Comparison of ENCODE assay signal across 1 cellular context in the genomic region with DNA sequence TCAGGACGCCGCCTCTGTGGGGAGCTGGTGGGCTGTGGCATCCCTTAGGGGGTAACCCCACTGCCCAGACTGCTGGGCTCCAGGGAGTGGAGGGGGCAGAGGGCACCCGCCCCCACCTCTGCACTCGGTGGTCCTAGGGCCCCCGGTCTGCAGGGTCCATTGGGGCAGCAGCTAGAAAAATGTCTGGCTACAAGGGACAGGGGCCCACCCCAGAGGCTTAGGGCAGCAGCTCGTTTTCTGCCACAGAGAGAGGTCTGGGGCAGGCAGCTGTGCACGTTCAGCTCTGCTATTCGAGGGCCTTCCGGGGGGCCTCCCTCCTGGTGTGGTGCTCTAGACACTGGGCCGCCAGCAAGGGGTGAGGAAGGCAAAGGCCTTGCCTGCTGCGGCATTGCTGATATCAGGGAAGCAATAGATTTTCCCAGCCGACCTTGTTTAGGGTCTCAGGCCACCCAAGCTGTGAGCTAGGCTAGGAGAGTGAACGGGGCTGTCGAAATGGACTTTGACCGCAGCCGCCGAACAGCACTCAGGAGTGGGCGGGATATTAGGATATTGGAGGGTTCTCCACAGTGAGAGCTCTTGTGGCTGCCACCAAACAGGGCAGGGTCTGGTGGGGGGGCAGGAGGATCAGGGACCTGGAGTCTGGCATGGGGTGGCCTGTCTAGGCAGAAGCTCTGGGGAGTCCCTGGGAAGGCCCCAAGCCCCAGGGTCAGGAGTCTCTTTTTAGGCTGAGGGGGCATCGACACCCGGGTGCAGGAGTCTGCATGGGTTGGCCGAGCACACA.
A peak's percentile ranks its signal among the peaks of the same experiment; 100 is the strongest.
TF ChIP-seq lines count a peak whose summit lies in the region.

No MANE protein-coding gene starts in this region.

TF ChIP-seq in HepG2, 621 proteins besides CTCF, POLR2A, EP300 and RAD21 (continued from another document and continues in another):
- TF ChIP-seq, protein P1, sequence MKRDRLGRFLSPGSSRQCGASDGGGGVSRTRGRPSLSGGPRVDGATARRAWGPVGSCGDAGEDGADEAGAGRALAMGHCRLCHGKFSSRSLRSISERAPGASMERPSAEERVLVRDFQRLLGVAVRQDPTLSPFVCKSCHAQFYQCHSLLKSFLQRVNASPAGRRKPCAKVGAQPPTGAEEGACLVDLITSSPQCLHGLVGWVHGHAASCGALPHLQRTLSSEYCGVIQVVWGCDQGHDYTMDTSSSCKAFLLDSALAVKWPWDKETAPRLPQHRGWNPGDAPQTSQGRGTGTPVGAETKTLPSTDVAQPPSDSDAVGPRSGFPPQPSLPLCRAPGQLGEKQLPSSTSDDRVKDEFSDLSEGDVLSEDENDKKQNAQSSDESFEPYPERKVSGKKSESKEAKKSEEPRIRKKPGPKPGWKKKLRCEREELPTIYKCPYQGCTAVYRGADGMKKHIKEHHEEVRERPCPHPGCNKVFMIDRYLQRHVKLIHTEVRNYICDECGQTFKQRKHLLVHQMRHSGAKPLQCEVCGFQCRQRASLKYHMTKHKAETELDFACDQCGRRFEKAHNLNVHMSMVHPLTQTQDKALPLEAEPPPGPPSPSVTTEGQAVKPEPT (CRISPR knock-in tag; IDR thresholded peaks at IDR 0.05; ENCODE audit: low read depth): 0 out of 2 replicates have a peak, but pooled peaks have one; percentile 25
- TF ChIP-seq ZNF264 (CRISPR knock-in tag; IDR thresholded peaks at IDR 0.05) (peak; percentile 75), ZNF432 (CRISPR knock-in tag; IDR thresholded peaks at IDR 0.05; ENCODE audit: borderline replicate concordance) (peak; percentile 51; the same call in 1 of the 2 replicates), HMG20A (CRISPR knock-in tag; IDR thresholded peaks at IDR 0.05; ENCODE audit: borderline replicate concordance) (no peak), HNF4A (CRISPR knock-in tag; IDR thresholded peaks at IDR 0.05) (peak; percentile 95), ZNF501 (CRISPR knock-in tag; IDR thresholded peaks at IDR 0.05) (peak; percentile 64; the same call in 1 of the 2 replicates), ZBTB38 (CRISPR knock-in tag; IDR thresholded peaks at IDR 0.05) (peak; percentile 31; the same call in 1 of the 2 replicates), SP5 (CRISPR knock-in tag; IDR thresholded peaks at IDR 0.05; ENCODE audit: borderline replicate concordance, low read depth) (peak; percentile 76), ZNF567 (CRISPR knock-in tag; IDR thresholded peaks at IDR 0.05; ENCODE audit: borderline replicate concordance) (no peak), ZNF547 (CRISPR knock-in tag; IDR thresholded peaks at IDR 0.05) (0 out of 2 replicates have a peak, but pooled peaks have one; percentile 21), MAZ (IDR thresholded peaks at IDR 0.05; ENCODE audit: borderline replicate concordance, low read depth, low read length) (no peak), MAZ (CRISPR knock-in tag; IDR thresholded peaks at IDR 0.05; ENCODE audit: low read depth) (peak; percentile 24; the same call in 1 of the 2 replicates), TOPORS (CRISPR knock-in tag; IDR thresholded peaks at IDR 0.05) (peak; percentile 59; the same call in 1 of the 2 replicates), ZNF44 (CRISPR knock-in tag; IDR thresholded peaks at IDR 0.05) (0 out of 2 replicates have a peak, but pooled peaks have one; percentile 49), ZNF776 (CRISPR knock-in tag; IDR thresholded peaks at IDR 0.05) (peak; percentile 47; the same call in 1 of the 2 replicates), ZNF232 (CRISPR knock-in tag; IDR thresholded peaks at IDR 0.05; ENCODE audit: borderline replicate concordance) (peak; percentile 74; the same call in 1 of the 2 replicates), HDAC1 (CRISPR knock-in tag; IDR thresholded peaks at IDR 0.05) (peak; percentile 51), TBL1XR1 (IDR thresholded peaks at IDR 0.05; ENCODE audit: borderline replicate concordance, low read length, partially characterized antibody) (no peak), ZNF510 (CRISPR knock-in tag; IDR thresholded peaks at IDR 0.05; ENCODE audit: low read depth) (no peak), DPF2 (CRISPR knock-in tag; IDR thresholded peaks at IDR 0.05; ENCODE audit: borderline replicate concordance, low read depth) (0 out of 2 replicates have a peak, but pooled peaks have one; percentile 13), TEAD3 (CRISPR knock-in tag; optimal IDR thresholded peaks at IDR 0.05; ENCODE audit: borderline replicate concordance) (no peak)
- TF ChIP-seq, protein P2, sequence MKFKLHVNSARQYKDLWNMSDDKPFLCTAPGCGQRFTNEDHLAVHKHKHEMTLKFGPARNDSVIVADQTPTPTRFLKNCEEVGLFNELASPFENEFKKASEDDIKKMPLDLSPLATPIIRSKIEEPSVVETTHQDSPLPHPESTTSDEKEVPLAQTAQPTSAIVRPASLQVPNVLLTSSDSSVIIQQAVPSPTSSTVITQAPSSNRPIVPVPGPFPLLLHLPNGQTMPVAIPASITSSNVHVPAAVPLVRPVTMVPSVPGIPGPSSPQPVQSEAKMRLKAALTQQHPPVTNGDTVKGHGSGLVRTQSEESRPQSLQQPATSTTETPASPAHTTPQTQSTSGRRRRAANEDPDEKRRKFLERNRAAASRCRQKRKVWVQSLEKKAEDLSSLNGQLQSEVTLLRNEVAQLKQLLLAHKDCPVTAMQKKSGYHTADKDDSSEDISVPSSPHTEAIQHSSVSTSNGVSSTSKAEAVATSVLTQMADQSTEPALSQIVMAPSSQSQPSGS (CRISPR knock-in tag; IDR thresholded peaks at IDR 0.05): no peak
- TF ChIP-seq, protein P3, sequence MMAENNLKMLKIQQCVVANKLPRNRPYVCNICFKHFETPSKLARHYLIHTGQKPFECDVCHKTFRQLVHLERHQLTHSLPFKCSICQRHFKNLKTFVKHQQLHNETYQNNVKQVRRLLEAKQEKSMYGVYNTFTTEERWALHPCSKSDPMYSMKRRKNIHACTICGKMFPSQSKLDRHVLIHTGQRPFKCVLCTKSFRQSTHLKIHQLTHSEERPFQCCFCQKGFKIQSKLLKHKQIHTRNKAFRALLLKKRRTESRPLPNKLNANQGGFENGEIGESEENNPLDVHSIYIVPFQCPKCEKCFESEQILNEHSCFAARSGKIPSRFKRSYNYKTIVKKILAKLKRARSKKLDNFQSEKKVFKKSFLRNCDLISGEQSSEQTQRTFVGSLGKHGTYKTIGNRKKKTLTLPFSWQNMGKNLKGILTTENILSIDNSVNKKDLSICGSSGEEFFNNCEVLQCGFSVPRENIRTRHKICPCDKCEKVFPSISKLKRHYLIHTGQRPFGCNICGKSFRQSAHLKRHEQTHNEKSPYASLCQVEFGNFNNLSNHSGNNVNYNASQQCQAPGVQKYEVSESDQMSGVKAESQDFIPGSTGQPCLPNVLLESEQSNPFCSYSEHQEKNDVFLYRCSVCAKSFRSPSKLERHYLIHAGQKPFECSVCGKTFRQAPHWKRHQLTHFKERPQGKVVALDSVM (CRISPR knock-in tag; IDR thresholded peaks at IDR 0.05): 0 out of 2 replicates have a peak, but pooled peaks have one; percentile 26
- TF ChIP-seq, protein P4, sequence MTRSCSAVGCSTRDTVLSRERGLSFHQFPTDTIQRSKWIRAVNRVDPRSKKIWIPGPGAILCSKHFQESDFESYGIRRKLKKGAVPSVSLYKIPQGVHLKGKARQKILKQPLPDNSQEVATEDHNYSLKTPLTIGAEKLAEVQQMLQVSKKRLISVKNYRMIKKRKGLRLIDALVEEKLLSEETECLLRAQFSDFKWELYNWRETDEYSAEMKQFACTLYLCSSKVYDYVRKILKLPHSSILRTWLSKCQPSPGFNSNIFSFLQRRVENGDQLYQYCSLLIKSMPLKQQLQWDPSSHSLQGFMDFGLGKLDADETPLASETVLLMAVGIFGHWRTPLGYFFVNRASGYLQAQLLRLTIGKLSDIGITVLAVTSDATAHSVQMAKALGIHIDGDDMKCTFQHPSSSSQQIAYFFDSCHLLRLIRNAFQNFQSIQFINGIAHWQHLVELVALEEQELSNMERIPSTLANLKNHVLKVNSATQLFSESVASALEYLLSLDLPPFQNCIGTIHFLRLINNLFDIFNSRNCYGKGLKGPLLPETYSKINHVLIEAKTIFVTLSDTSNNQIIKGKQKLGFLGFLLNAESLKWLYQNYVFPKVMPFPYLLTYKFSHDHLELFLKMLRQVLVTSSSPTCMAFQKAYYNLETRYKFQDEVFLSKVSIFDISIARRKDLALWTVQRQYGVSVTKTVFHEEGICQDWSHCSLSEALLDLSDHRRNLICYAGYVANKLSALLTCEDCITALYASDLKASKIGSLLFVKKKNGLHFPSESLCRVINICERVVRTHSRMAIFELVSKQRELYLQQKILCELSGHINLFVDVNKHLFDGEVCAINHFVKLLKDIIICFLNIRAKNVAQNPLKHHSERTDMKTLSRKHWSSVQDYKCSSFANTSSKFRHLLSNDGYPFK (CRISPR knock-in tag; IDR thresholded peaks at IDR 0.05; ENCODE audit: borderline replicate concordance): peak; percentile 24; the same call in 1 of the 2 replicates
- TF ChIP-seq, protein P5, sequence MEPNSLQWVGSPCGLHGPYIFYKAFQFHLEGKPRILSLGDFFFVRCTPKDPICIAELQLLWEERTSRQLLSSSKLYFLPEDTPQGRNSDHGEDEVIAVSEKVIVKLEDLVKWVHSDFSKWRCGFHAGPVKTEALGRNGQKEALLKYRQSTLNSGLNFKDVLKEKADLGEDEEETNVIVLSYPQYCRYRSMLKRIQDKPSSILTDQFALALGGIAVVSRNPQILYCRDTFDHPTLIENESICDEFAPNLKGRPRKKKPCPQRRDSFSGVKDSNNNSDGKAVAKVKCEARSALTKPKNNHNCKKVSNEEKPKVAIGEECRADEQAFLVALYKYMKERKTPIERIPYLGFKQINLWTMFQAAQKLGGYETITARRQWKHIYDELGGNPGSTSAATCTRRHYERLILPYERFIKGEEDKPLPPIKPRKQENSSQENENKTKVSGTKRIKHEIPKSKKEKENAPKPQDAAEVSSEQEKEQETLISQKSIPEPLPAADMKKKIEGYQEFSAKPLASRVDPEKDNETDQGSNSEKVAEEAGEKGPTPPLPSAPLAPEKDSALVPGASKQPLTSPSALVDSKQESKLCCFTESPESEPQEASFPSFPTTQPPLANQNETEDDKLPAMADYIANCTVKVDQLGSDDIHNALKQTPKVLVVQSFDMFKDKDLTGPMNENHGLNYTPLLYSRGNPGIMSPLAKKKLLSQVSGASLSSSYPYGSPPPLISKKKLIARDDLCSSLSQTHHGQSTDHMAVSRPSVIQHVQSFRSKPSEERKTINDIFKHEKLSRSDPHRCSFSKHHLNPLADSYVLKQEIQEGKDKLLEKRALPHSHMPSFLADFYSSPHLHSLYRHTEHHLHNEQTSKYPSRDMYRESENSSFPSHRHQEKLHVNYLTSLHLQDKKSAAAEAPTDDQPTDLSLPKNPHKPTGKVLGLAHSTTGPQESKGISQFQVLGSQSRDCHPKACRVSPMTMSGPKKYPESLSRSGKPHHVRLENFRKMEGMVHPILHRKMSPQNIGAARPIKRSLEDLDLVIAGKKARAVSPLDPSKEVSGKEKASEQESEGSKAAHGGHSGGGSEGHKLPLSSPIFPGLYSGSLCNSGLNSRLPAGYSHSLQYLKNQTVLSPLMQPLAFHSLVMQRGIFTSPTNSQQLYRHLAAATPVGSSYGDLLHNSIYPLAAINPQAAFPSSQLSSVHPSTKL (CRISPR knock-in tag; IDR thresholded peaks at IDR 0.05): peak; percentile 26; the same call in 1 of the 2 replicates
- TF ChIP-seq, protein P6, sequence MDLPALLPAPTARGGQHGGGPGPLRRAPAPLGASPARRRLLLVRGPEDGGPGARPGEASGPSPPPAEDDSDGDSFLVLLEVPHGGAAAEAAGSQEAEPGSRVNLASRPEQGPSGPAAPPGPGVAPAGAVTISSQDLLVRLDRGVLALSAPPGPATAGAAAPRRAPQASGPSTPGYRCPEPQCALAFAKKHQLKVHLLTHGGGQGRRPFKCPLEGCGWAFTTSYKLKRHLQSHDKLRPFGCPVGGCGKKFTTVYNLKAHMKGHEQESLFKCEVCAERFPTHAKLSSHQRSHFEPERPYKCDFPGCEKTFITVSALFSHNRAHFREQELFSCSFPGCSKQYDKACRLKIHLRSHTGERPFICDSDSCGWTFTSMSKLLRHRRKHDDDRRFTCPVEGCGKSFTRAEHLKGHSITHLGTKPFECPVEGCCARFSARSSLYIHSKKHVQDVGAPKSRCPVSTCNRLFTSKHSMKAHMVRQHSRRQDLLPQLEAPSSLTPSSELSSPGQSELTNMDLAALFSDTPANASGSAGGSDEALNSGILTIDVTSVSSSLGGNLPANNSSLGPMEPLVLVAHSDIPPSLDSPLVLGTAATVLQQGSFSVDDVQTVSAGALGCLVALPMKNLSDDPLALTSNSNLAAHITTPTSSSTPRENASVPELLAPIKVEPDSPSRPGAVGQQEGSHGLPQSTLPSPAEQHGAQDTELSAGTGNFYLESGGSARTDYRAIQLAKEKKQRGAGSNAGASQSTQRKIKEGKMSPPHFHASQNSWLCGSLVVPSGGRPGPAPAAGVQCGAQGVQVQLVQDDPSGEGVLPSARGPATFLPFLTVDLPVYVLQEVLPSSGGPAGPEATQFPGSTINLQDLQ (CRISPR knock-in tag; IDR thresholded peaks at IDR 0.05): peak; percentile 75; the same call in 1 of the 2 replicates
- TF ChIP-seq, protein P7, sequence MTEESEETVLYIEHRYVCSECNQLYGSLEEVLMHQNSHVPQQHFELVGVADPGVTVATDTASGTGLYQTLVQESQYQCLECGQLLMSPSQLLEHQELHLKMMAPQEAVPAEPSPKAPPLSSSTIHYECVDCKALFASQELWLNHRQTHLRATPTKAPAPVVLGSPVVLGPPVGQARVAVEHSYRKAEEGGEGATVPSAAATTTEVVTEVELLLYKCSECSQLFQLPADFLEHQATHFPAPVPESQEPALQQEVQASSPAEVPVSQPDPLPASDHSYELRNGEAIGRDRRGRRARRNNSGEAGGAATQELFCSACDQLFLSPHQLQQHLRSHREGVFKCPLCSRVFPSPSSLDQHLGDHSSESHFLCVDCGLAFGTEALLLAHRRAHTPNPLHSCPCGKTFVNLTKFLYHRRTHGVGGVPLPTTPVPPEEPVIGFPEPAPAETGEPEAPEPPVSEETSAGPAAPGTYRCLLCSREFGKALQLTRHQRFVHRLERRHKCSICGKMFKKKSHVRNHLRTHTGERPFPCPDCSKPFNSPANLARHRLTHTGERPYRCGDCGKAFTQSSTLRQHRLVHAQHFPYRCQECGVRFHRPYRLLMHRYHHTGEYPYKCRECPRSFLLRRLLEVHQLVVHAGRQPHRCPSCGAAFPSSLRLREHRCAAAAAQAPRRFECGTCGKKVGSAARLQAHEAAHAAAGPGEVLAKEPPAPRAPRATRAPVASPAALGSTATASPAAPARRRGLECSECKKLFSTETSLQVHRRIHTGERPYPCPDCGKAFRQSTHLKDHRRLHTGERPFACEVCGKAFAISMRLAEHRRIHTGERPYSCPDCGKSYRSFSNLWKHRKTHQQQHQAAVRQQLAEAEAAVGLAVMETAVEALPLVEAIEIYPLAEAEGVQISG (CRISPR knock-in tag; IDR thresholded peaks at IDR 0.05): peak; percentile 66
- TF ChIP-seq, protein P8, sequence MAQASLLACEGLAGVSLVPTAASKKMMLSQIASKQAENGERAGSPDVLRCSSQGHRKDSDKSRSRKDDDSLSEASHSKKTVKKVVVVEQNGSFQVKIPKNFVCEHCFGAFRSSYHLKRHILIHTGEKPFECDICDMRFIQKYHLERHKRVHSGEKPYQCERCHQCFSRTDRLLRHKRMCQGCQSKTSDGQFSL (CRISPR knock-in tag; IDR thresholded peaks at IDR 0.05): peak; percentile 95
